Comparison of ENCODE assay signal across 8 cellular contexts in genomic region chr2:65227471-65228248, GRCh38. TPM values are rescaled to one million over a fixed set of nuclear protein-coding genes. Genes with fewer than 3 reads are reported as not detected.
DNase-seq lines count a peak whose midpoint lies in the region; ATAC-seq and TF ChIP-seq lines count a peak whose summit lies in the region.

TSS of gene ACTR2 (plus strand) at chr2:65227831. CDS start at chr2:65227910, 79 bp downstream.

- POLR2A ChIA-PET in AG04450 (lab: Yijun Ruan, JAX) = interaction anchor here (0.6 to 1.3 kb wide), 23 partner anchors 9 to 1543 kb away, joined by 3 to 17 read pairs (median 4); partner anchors contain the start of genes CEP68 and RAB1A
- POLR2A ChIA-PET in WTC11 (lab: Charles Lee) = interaction anchor here (0.6 to 1.6 kb wide), 5 partner anchors 11 to 182 kb away, joined by 3 to 9 read pairs (median 3); partner anchors contain the start of gene RAB1A

- no peaks in the 10 kb centered on the region; the same call in 1 of the 2 replicates for H3K9me3 ChIP-seq in AG04450 (ENCODE audit: control insufficient read depth, insufficient read depth, low read length)

- peak within 1 kb of the TSS; percentile 95 for H3K4me3 Mint-ChIP-seq in WTC11

- peak within 1 kb of the TSS; percentile 80 for H3K27ac Mint-ChIP-seq in WTC11

- H3K4me1 Mint-ChIP-seq in WTC11 = peaks cover 12% of the 10 kb centered on the region

- 0 out of 2 replicates have a peak, but pooled peaks cover 2% of the 10 kb centered on the region for H3K36me3 Mint-ChIP-seq in WTC11

- H3K27ac ChIP-seq in AG04450 (ENCODE audit: low read depth, low read length) = peak within 1 kb of the TSS; percentile 86

- ATAC-seq in GM18909 (IDR thresholded peaks at IDR 0.05; ENCODE audit: poor library complexity, unreplicated experiment) (peak; percentile 88), HG03175 (IDR thresholded peaks at IDR 0.05; ENCODE audit: unreplicated experiment) (peak; percentile 89), WTC11 (peak; percentile 98)

- no peaks in the 10 kb centered on the region for H3K27me3 ChIP-seq in AG04450 (ENCODE audit: control insufficient read depth, insufficient read depth, low read length)

- no peaks in the 10 kb centered on the region for H3K9me3 Mint-ChIP-seq in WTC11

- DNase-seq in AG04450 (ENCODE audit: low read depth, low spot score) (peak; percentile 93), NCI-H226 (peak; percentile 94), WTC11 (ENCODE audit: low spot score) (peak; percentile 97), cardiac fibroblast (ENCODE audit: low read depth in 2 of 2) (peak; percentile 97 to 98), iPS-NIHi7 (ENCODE audit: extremely low spot score) (peak; percentile 96), smooth muscle cell of the brain vasculature (ENCODE audit: low read depth, low spot score) (peak; percentile 88)

- CTCF ChIA-PET in AG04450 (lab: Charles Lee) (interaction anchor here (0.6 to 2.9 kb wide), 4 partner anchors 40 to 1716 kb away, joined by 3 to 15 read pairs (median 4); no protein-coding TSS in a partner anchor), WTC11 (lab: Charles Lee) (interaction anchor here (0.6 to 1.4 kb wide), 9 partner anchors 9 to 172 kb away, joined by 3 to 8 read pairs (median 3); partner anchors contain the start of genes CEP68 and RAB1A)

- no peak for TF ChIP-seq CTCF in AG04450 (IDR thresholded peaks at IDR 0.05; ENCODE audit: low read depth, low read length)
- TF ChIP-seq CTCF in WTC11 (IDR thresholded peaks at IDR 0.05) = no peak
- TF ChIP-seq CTCF in cardiac fibroblast (IDR thresholded peaks at IDR 0.05; ENCODE audit: low read depth, low read length) = no peak

- H3K27me3 Mint-ChIP-seq in WTC11 (ENCODE audit: low read depth) = no peaks in the 10 kb centered on the region; the same call in 1 of the 2 replicates

- peak within 1 kb of the TSS; percentile 100 for H3K4me3 ChIP-seq in AG04450 (ENCODE audit: low read depth, low read length)
- H3K4me3 ChIP-seq in cardiac fibroblast (replicated peaks in 1 of 2; ENCODE audit: low read depth in 2 of 2, low read length in 2 of 2) = peak within 1 kb of the TSS; percentile 99 to 100

TF ChIP-seq in WTC11, 78 proteins besides CTCF, POLR2A, EP300 and RAD21 (continues in another document):
- TF ChIP-seq NR3C1 (CRISPR knock-in tag; conservative IDR thresholded peaks at IDR 0.05; ENCODE audit: low read depth) (no peak), ZNF396 (CRISPR knock-in tag; IDR thresholded peaks at IDR 0.05; ENCODE audit: borderline replicate concordance) (no peak), FOXP4 (CRISPR knock-in tag; IDR thresholded peaks at IDR 0.05) (no peak; the same call in 1 of the 2 replicates), SMAD3 (CRISPR knock-in tag; IDR thresholded peaks at IDR 0.05; ENCODE audit: borderline replicate concordance) (no peak), FOXK1 (CRISPR knock-in tag; IDR thresholded peaks at IDR 0.05) (no peak; the same call in 1 of the 2 replicates), IRF1 (CRISPR knock-in tag; IDR thresholded peaks at IDR 0.05) (no peak), ZNF281 (CRISPR knock-in tag; IDR thresholded peaks at IDR 0.05) (no peak), FOXP1 (CRISPR knock-in tag; IDR thresholded peaks at IDR 0.05; ENCODE audit: borderline replicate concordance) (peak; percentile 73; the same call in 1 of the 2 replicates), TP53 (CRISPR knock-in tag; IDR thresholded peaks at IDR 0.05) (no peak), RORB (CRISPR knock-in tag; IDR thresholded peaks at IDR 0.05) (no peak), EMX1 (CRISPR knock-in tag; IDR thresholded peaks at IDR 0.05) (no peak)
- TF ChIP-seq, protein P1, sequence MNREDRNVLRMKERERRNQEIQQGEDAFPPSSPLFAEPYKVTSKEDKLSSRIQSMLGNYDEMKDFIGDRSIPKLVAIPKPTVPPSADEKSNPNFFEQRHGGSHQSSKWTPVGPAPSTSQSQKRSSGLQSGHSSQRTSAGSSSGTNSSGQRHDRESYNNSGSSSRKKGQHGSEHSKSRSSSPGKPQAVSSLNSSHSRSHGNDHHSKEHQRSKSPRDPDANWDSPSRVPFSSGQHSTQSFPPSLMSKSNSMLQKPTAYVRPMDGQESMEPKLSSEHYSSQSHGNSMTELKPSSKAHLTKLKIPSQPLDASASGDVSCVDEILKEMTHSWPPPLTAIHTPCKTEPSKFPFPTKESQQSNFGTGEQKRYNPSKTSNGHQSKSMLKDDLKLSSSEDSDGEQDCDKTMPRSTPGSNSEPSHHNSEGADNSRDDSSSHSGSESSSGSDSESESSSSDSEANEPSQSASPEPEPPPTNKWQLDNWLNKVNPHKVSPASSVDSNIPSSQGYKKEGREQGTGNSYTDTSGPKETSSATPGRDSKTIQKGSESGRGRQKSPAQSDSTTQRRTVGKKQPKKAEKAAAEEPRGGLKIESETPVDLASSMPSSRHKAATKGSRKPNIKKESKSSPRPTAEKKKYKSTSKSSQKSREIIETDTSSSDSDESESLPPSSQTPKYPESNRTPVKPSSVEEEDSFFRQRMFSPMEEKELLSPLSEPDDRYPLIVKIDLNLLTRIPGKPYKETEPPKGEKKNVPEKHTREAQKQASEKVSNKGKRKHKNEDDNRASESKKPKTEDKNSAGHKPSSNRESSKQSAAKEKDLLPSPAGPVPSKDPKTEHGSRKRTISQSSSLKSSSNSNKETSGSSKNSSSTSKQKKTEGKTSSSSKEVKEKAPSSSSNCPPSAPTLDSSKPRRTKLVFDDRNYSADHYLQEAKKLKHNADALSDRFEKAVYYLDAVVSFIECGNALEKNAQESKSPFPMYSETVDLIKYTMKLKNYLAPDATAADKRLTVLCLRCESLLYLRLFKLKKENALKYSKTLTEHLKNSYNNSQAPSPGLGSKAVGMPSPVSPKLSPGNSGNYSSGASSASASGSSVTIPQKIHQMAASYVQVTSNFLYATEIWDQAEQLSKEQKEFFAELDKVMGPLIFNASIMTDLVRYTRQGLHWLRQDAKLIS (CRISPR knock-in tag; IDR thresholded peaks at IDR 0.05; ENCODE audit: borderline replicate concordance) = no peak
- TF ChIP-seq, protein P2, sequence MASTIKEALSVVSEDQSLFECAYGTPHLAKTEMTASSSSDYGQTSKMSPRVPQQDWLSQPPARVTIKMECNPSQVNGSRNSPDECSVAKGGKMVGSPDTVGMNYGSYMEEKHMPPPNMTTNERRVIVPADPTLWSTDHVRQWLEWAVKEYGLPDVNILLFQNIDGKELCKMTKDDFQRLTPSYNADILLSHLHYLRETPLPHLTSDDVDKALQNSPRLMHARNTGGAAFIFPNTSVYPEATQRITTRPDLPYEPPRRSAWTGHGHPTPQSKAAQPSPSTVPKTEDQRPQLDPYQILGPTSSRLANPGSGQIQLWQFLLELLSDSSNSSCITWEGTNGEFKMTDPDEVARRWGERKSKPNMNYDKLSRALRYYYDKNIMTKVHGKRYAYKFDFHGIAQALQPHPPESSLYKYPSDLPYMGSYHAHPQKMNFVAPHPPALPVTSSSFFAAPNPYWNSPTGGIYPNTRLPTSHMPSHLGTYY (CRISPR knock-in tag; IDR thresholded peaks at IDR 0.05) = no peak

RNA-seq across cellular contexts. Expression of gene ACTR2, which starts in this region (rescaled TPM):
- 199 and 240 TPM in 2 replicates for polyA plus RNA-seq in AG04450 (2011; rRNA removed)
- polyA minus RNA-seq in AG04450 (2011; rRNA and poly(A)+ RNA removed) = 88.6 and 192 TPM in 2 replicates
- total RNA-seq in WTC11 (2021) = 160 to 170 TPM (median 168 TPM) in 3 replicates

Comparison
In these comparisons a context has a peak if more than half of its experiments do, and no peak if none do; other contexts are left out.
1. Peak in every context shown above with its lines: DNase-seq, ATAC-seq, H3K4me3 ChIP-seq and H3K27ac ChIP-seq.